Comparison of ENCODE assay signal across 17 cellular contexts in the genomic region with DNA sequence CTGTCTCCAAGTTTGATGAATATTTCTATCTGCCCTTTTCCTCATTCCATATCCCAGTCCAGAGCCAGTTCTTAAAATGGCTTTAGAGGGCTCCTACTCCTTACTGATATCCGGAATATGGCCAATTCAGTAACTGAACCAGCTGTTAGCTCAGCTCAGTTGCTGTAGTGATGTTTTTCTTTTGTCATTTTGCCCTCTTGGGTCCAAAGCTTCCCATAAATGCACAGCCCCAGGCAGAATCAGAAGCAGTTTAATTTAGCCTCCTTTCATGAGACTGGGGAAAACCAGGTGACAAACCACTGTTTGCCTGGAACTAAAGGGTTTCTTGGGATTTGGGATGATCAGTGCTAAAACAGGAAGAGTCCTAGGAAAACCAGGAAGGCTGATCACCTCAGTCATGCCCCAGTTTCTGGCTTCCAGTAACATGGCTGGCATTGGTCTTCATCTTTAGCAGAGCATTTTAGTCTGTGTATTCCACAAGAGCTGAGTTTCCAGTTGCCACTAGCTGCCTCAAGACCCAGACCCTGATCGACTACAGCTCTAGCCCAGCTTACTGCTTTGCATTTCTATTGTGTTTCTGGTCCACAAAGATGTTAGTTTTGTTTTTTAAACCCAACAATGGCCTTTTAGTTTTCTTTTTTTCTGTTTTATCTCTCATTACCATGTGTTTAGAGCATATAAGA. TPM values are rescaled to one million over a fixed set of nuclear protein-coding genes. Genes with fewer than 3 reads are reported as not detected.
A peak's percentile ranks its signal among the peaks of the same experiment; 100 is the strongest.
DNase-seq lines count a peak whose midpoint lies in the region; ATAC-seq lines count a peak whose summit lies in the region.
"Had no signal": no experiment of that assay in that cellular context is flagged by ENCODE, and none has a peak within 500 bp of the region (broad histone marks: within the 10 kb centered on the region; RNA-seq: fewer than 3 reads in every experiment).

No MANE protein-coding gene starts in this region.

- ATAC-seq in left ventricle myocardium superior (peak; percentile 51), GM18868 (IDR thresholded peaks at IDR 0.05; ENCODE audit: unreplicated experiment) (no peak)
- ATAC-seq: mucosa of descending colon; pancreas; stimulated activated effector memory CD8-positive, alpha-beta T cell treated with anti-CD3 and anti-CD28 coated beads, Interleukin-12 subunit alpha, Interleukin-12 subunit beta, amount 100 ng/mL, for 72 hours had no signal

- intact Hi-C loops in left ventricle myocardium superior (cut with micrococcal nuclease) = no loop called here

- DNase-seq in RPMI7951 (ENCODE audit: low read depth) (peak; percentile 35), left ventricle myocardium superior (no peak), putamen (ENCODE audit: low spot score) (peak; percentile 7), HUDEP-2 (lab: John Stamatoyannopoulos, UW; ENCODE audit: unreplicated experiment in 76 of 76) (no peak), NCI-H2081 treated with DMSO at 0.1 percent for 48 hours (lab: John Stamatoyannopoulos, UW) (no peak), NCI-H2107 treated with DMSO at 0.1 percent for 48 hours (lab: John Stamatoyannopoulos, UW; ENCODE audit: unreplicated experiment) (no peak)
- DNase-seq: activated effector memory CD4-positive, alpha-beta T cell treated with anti-CD3 and anti-CD28 coated beads, Interleukin-2, amount 50 U/mL, for 16 hours; anterior cingulate cortex; mucosa of descending colon; NCI-H1092; pancreas; stimulated activated CD4-positive, alpha-beta T cell treated with anti-CD3 and anti-CD28 coated beads, Interleukin-12 subunit alpha, Interleukin-12 subunit beta, amount 100 ng/mL, for 4 hours had no signal

- H3K9me3 ChIP-seq in HUES48 (ENCODE audit: control insufficient read depth, insufficient read depth, low read length) = no peaks in the 10 kb centered on the region
- H3K9me3 ChIP-seq: mucosa of descending colon, pancreas had no signal

- H3K27ac ChIP-seq in HUES48 (ENCODE audit: low read depth, low read length) = peak overlapping the region; percentile 36
- H3K27ac ChIP-seq: KMS-11, pancreas, tibial nerve had no signal

- peaks cover 16% of the 10 kb centered on the region for H3K4me1 ChIP-seq in HUES48 (ENCODE audit: control insufficient read depth, insufficient read depth, low read length)
- H3K4me1 ChIP-seq: pancreas had no signal

- no peaks in the 10 kb centered on the region for H3K27me3 ChIP-seq in HUES48 (ENCODE audit: control insufficient read depth, insufficient read depth, low read length)
- H3K27me3 ChIP-seq: pancreas, tibial nerve had no signal

- no peak overlapping the region for H3K4me3 ChIP-seq in HUES48 (ENCODE audit: low read depth, low read length)
- H3K4me3 ChIP-seq: mucosa of descending colon, pancreas, tibial nerve had no signal

- no peak overlapping the region for H3K9ac ChIP-seq in HUES48 (ENCODE audit: low read depth, low read length)
- H3K9ac ChIP-seq: KMS-11 had no signal

- H3K36me3 ChIP-seq in HUES48 (ENCODE audit: control insufficient read depth, insufficient read depth, low read length) = no peaks in the 10 kb centered on the region
- H3K36me3 ChIP-seq: pancreas had no signal

RNA-seq across cellular contexts. Expression of gene REV3L, which starts 40.6 kb away (rescaled TPM):
- 18.6 and 22.8 TPM in 2 replicates for total RNA-seq in RPMI7951 (2014; rRNA removed; shearing (Covaris generic))
- total RNA-seq in left ventricle myocardium superior = 12.8 TPM

Comparison
In these comparisons a context has a peak if more than half of its experiments do, and no peak if none do; other contexts are left out.
1. DNase-seq: peak in RPMI7951 (single experiment) and putamen (single experiment); none in left ventricle myocardium superior (single experiment), HUDEP-2 (0 of 76), NCI-H2081 treated with DMSO at 0.1 percent for 48 hours (single experiment) and NCI-H2107 treated with DMSO at 0.1 percent for 48 hours (single experiment).